In genomic region chr19:17556995-17557394, GRCh38 we compare ENCODE assay signal across 12 cellular contexts. TPM values are rescaled to one million over a fixed set of nuclear protein-coding genes. Genes with fewer than 3 reads are reported as not detected.
DNase-seq lines count a peak whose midpoint lies in the region; ATAC-seq and TF ChIP-seq lines count a peak whose summit lies in the region.
"Had no signal": no experiment of that assay in that cellular context is flagged by ENCODE, and none has a peak within 500 bp of the region (broad histone marks: within the 10 kb centered on the region; RNA-seq: fewer than 3 reads in every experiment).

No MANE protein-coding gene starts in this region.

- peaks cover 12% of the 10 kb centered on the region for H3K4me1 Mint-ChIP-seq in activated naive CD8-positive, alpha-beta T cell treated with anti-CD3 and anti-CD28 coated beads, Interleukin-2, amount 50 U/mL, for 24 hours

- peak overlapping the region; percentile 76 for H3K27ac Mint-ChIP-seq in activated naive CD8-positive, alpha-beta T cell treated with anti-CD3 and anti-CD28 coated beads, Interleukin-2, amount 50 U/mL, for 24 hours

- peak overlapping the region; percentile 86 for H3K4me3 ChIP-seq in left ventricle myocardium inferior
- peak overlapping the region; percentile 87 for H3K4me3 ChIP-seq in lower lobe of right lung

- ATAC-seq in Right ventricle myocardium inferior (no peak), lower lobe of right lung (no peak), HG03039 (IDR thresholded peaks at IDR 0.05; ENCODE audit: unreplicated experiment) (no peak)
- no peak for ATAC-seq in activated naive CD8-positive, alpha-beta T cell treated with anti-CD3 and anti-CD28 coated beads, Interleukin-2, amount 50 U/mL, for 24 hours

- intact Hi-C loops in left ventricle myocardium inferior (cut with micrococcal nuclease): no loop called here
- intact Hi-C loops in Right ventricle myocardium inferior (cut with DNase I): loop anchor here (5.0 kb wide), 2 partner anchors 45 to 85 kb away; partner anchors contain the start of genes PGLS and SLC27A1
- intact Hi-C loops in lower lobe of right lung (cut with DNase I): no loop called here

- H3K36me3 Mint-ChIP-seq in activated naive CD8-positive, alpha-beta T cell treated with anti-CD3 and anti-CD28 coated beads, Interleukin-2, amount 50 U/mL, for 24 hours (ENCODE audit: low read depth): peaks cover 30% of the 10 kb centered on the region

- H3K27me3 ChIP-seq in left ventricle myocardium inferior (ENCODE audit: low read depth): no peaks in the 10 kb centered on the region
- H3K27me3 ChIP-seq in lower lobe of right lung (ENCODE audit: low read depth): no peaks in the 10 kb centered on the region
- H3K27me3 ChIP-seq: right atrium auricular region, testis had no signal

- H3K36me3 ChIP-seq in left ventricle myocardium inferior (peaks cover 40% of the 10 kb centered on the region), lower lobe of right lung (peaks cover 39% of the 10 kb centered on the region)

- DNase-seq in left ventricle myocardium inferior: no peak
- DNase-seq in Right ventricle myocardium inferior (ENCODE audit: missing footprints): no peak
- no peak for DNase-seq in activated naive CD8-positive, alpha-beta T cell treated with anti-CD3 and anti-CD28 coated beads, Interleukin-2, amount 50 U/mL, for 24 hours
- no peak for DNase-seq in lower lobe of right lung
- DNase-seq in stimulated activated CD4-positive, alpha-beta T cell treated with anti-CD3 and anti-CD28 coated beads, Interleukin-2, amount 100 ng/mL, for 24 hours: no peak
- DNase-seq in middle frontal gyrus (ENCODE audit: extremely low spot score, low spot score): no peak
- no peak for DNase-seq in GM20000 (ENCODE audit: low spot score)
- DNase-seq: activated CD8-positive, alpha-beta memory T cell treated with anti-CD3 and anti-CD28 coated beads, Interleukin-2, amount 50 U/mL, for 4 hours; NK-92 treated with Interleukin-12 subunit alpha and Interleukin-12 subunit beta, amount 100 ng/mL, for 24 hours had no signal

- H3K27ac ChIP-seq in left ventricle myocardium inferior (replicated peaks) (peak overlapping the region; percentile 95), lower lobe of right lung (peak overlapping the region; percentile 89)

- no peaks in the 10 kb centered on the region for H3K27me3 Mint-ChIP-seq in activated naive CD8-positive, alpha-beta T cell treated with anti-CD3 and anti-CD28 coated beads, Interleukin-2, amount 50 U/mL, for 24 hours

- TF ChIP-seq CTCF in left ventricle myocardium inferior (IDR thresholded peaks at IDR 0.05; ENCODE audit: borderline replicate concordance) (no peak), lower lobe of right lung (IDR thresholded peaks at IDR 0.05) (no peak), GM20000 (IDR thresholded peaks at IDR 0.05; ENCODE audit: extremely low read depth, missing control alignments) (no peak)

- H3K9me3 ChIP-seq in left ventricle myocardium inferior (replicated peaks) (no peaks in the 10 kb centered on the region), lower lobe of right lung (no peaks in the 10 kb centered on the region)
- H3K9me3 ChIP-seq: right atrium auricular region, testis had no signal

- no peaks in the 10 kb centered on the region for H3K9me3 Mint-ChIP-seq in activated naive CD8-positive, alpha-beta T cell treated with anti-CD3 and anti-CD28 coated beads, Interleukin-2, amount 50 U/mL, for 24 hours

- H3K4me1 ChIP-seq in left ventricle myocardium inferior: peaks cover 84% of the 10 kb centered on the region
- H3K4me1 ChIP-seq in lower lobe of right lung: peaks cover 59% of the 10 kb centered on the region

- peak overlapping the region; percentile 84 for H3K4me3 Mint-ChIP-seq in activated naive CD8-positive, alpha-beta T cell treated with anti-CD3 and anti-CD28 coated beads, Interleukin-2, amount 50 U/mL, for 24 hours

RNA-seq across cellular contexts. Expression of gene COLGALT1, which starts 1.5 kb away (rescaled TPM):
- 31.2 TPM for total RNA-seq in left ventricle myocardium inferior
- total RNA-seq in Right ventricle myocardium inferior: 35.5 TPM
- 142 TPM for total RNA-seq in lower lobe of right lung

RNA-seq across cellular contexts. Expression of gene PGLS, which starts 45.5 kb away (rescaled TPM):
- total RNA-seq in left ventricle myocardium inferior (19.9 TPM), Right ventricle myocardium inferior (20.8 TPM), lower lobe of right lung (89.4 TPM)
